ENCODE assay signal across 20 cellular contexts in genomic region chr9:112917027-112917986, GRCh38. TPM values are rescaled to one million over a fixed set of nuclear protein-coding genes. Genes with fewer than 3 reads are reported as not detected.
A peak's percentile ranks its signal among the peaks of the same experiment; 100 is the strongest.
DNase-seq lines count a peak whose midpoint lies in the region; ATAC-seq, FAIRE-seq and TF ChIP-seq lines count a peak whose summit lies in the region.
"Had no signal": no experiment of that assay in that cellular context is flagged by ENCODE, and none has a peak within 500 bp of the region (broad histone marks: within the 10 kb centered on the region; RNA-seq: fewer than 3 reads in every experiment).

No MANE protein-coding gene starts in this region.

- POLR2A ChIA-PET in HepG2 (lab: Yijun Ruan, JAX), result no interaction called here
- POLR2A ChIA-PET in CD8-positive, alpha-beta T cell (lab: Charles Lee), result no interaction called here

- ATAC-seq in HepG2 (no peak), right lobe of liver (no peak), body of pancreas (peak; percentile 65), left colon (peak; percentile 92)
- no peak for ATAC-seq in CD8-positive, alpha-beta T cell
- ATAC-seq: A549, Right ventricle myocardium inferior, SK-N-SH treated with all-trans-retinoic acid at 6 μM for 48 hours had no signal

- in situ Hi-C loops in HepG2 (cut with HindIII; ENCODE audit: extremely low pct_ligation_motif_present, low pct_unique_long_range_greater_than_20kb) (no loop called here), ACHN (cut with HindIII; ENCODE audit: low pct_ligation_motif_present, low pct_unique_long_range_greater_than_20kb, low sequenced_read_pairs) (no loop called here)

- no peak for TF ChIP-seq CTCF in HepG2 (CRISPR knock-in tag; IDR thresholded peaks at IDR 0.05)
- TF ChIP-seq CTCF in right lobe of liver (IDR thresholded peaks at IDR 0.05), result no peak
- TF ChIP-seq CTCF in body of pancreas (IDR thresholded peaks at IDR 0.05), result no peak
- no peak for TF ChIP-seq CTCF in CD8-positive, alpha-beta T cell (IDR thresholded peaks at IDR 0.05)

- H3K27me3 Mint-ChIP-seq in CD8-positive, alpha-beta T cell (ENCODE audit: low read depth), result peaks cover 4% of the 10 kb centered on the region

- no peak overlapping the region for H3K4me2 ChIP-seq in HepG2 (ENCODE audit: low read depth, low read length)
- H3K4me2 ChIP-seq: A549 had no signal

- BruUV-seq in HepG2 (replicated peaks; lab: Mats Ljungman, UMichigan), result no TSS peak

- H3K9ac ChIP-seq in HepG2 (ENCODE audit: insufficient read depth, low read depth, low read length), result no peak overlapping the region

- H3K4me3 Mint-ChIP-seq in CD8-positive, alpha-beta T cell, result no peak overlapping the region
- H3K4me3 Mint-ChIP-seq: HFFc6 had no signal

- CTCF ChIA-PET in HepG2 (lab: Yijun Ruan, JAX; ENCODE audit: low intra/inter-chr PET ratio, low total read pairs), result no interaction called here
- CTCF ChIA-PET in CD8-positive, alpha-beta T cell (lab: Charles Lee), result no interaction called here

- TF ChIP-seq EP300 in HepG2 (IDR thresholded peaks at IDR 0.05; ENCODE audit: low read depth in 2 of 2, low read length in 2 of 2) (no peak), HepG2 (CRISPR knock-in tag; IDR thresholded peaks at IDR 0.05; ENCODE audit: borderline replicate concordance) (no peak)

- no peak overlapping the region for H3K27ac ChIP-seq in HepG2 (ENCODE audit: extremely low read length, insufficient read depth, low read length)
- no peak overlapping the region for H3K27ac ChIP-seq in right lobe of liver
- no peak overlapping the region for H3K27ac ChIP-seq in body of pancreas
- H3K27ac ChIP-seq in CD8-positive, alpha-beta T cell (ENCODE audit: low read depth, low read length), result no peak overlapping the region
- H3K27ac ChIP-seq: A549 had no signal

- no peak overlapping the region for H3K4me3 ChIP-seq in HepG2 (replicated peaks in 1 of 3; ENCODE audit: insufficient read depth in 1 of 3, low read depth in 2 of 3, low read length in 3 of 3)
- H3K4me3 ChIP-seq in right lobe of liver, result no peak overlapping the region
- H3K4me3 ChIP-seq in body of pancreas, result no peak overlapping the region
- no peak overlapping the region for H3K4me3 ChIP-seq in CD8-positive, alpha-beta T cell (ENCODE audit: low read depth, low read length)
- H3K4me3 ChIP-seq: A549 had no signal

- no peaks in the 10 kb centered on the region for H3K36me3 ChIP-seq in HepG2 (replicated peaks in 1 of 2; ENCODE audit: control insufficient read depth in 1 of 2, insufficient read depth in 2 of 2, low read length in 2 of 2)
- no peaks in the 10 kb centered on the region for H3K36me3 ChIP-seq in right lobe of liver
- H3K36me3 ChIP-seq in body of pancreas (replicated peaks in 1 of 2; ENCODE audit: insufficient read depth in 1 of 2, low read depth in 2 of 2), result no peaks in the 10 kb centered on the region
- H3K36me3 ChIP-seq in CD8-positive, alpha-beta T cell (ENCODE audit: insufficient read depth, low read length), result no peaks in the 10 kb centered on the region

- TF ChIP-seq RAD21 in HepG2 (CRISPR knock-in tag; IDR thresholded peaks at IDR 0.05), result no peak

- TF ChIP-seq POLR2A in HepG2 (IDR thresholded peaks at IDR 0.05; ENCODE audit: insufficient read depth in 1 of 2, low read depth in 2 of 2, low read length in 2 of 2) (no peak), right lobe of liver (IDR thresholded peaks at IDR 0.05) (no peak), body of pancreas (IDR thresholded peaks at IDR 0.05) (no peak)

- no peaks in the 10 kb centered on the region for H3K79me2 ChIP-seq in HepG2 (ENCODE audit: insufficient read depth, low read length)

- no peak overlapping the region for H2AFZ ChIP-seq in HepG2 (ENCODE audit: low read length)

- no peak overlapping the region for H3K27ac Mint-ChIP-seq in CD8-positive, alpha-beta T cell
- H3K27ac Mint-ChIP-seq: HFFc6 had no signal

- H3K4me1 ChIP-seq in HepG2 (ENCODE audit: insufficient read depth, low read length), result no peaks in the 10 kb centered on the region
- H3K4me1 ChIP-seq in right lobe of liver, result no peaks in the 10 kb centered on the region
- peaks cover 6% of the 10 kb centered on the region for H3K4me1 ChIP-seq in body of pancreas
- no peaks in the 10 kb centered on the region for H3K4me1 ChIP-seq in CD8-positive, alpha-beta T cell (ENCODE audit: insufficient read depth, low read length)
- H3K4me1 ChIP-seq: A549 had no signal

- 5% methylated on average over 1 of the region's 1 CpG for WGBS in HepG2 (ENCODE audit: low lambda C conversion rate)
- 33% methylated on average over 1 of the region's 1 CpG for WGBS in right lobe of liver (ENCODE audit: insufficient coverage, low coverage, low lambda C conversion rate, missing lambda C conversion rate)
- 54 to 75% methylated on average over 1 of the region's 1 CpG for WGBS in body of pancreas, 2 donors

- H3K36me3 Mint-ChIP-seq in CD8-positive, alpha-beta T cell, result no peaks in the 10 kb centered on the region

- H3K27me3 ChIP-seq in HepG2 (ENCODE audit: control insufficient read depth in 1 of 2, insufficient read depth in 2 of 2, low read length in 2 of 2) (peaks cover 0 to 4% of the 10 kb centered on the region in 2 experiments; a peak in 1 of 5 replicates), right lobe of liver (no peaks in the 10 kb centered on the region), body of pancreas (no peaks in the 10 kb centered on the region)
- H3K27me3 ChIP-seq in CD8-positive, alpha-beta T cell (ENCODE audit: insufficient read depth, low read length), result no peaks in the 10 kb centered on the region

- no peaks in the 10 kb centered on the region for H3K9me3 Mint-ChIP-seq in CD8-positive, alpha-beta T cell
- H3K9me3 Mint-ChIP-seq: HFFc6 had no signal

- H3K9me3 ChIP-seq in HepG2 (ENCODE audit: low read length) (no peaks in the 10 kb centered on the region), right lobe of liver (no peaks in the 10 kb centered on the region), body of pancreas (no peaks in the 10 kb centered on the region)
- no peaks in the 10 kb centered on the region for H3K9me3 ChIP-seq in CD8-positive, alpha-beta T cell (ENCODE audit: low read length)

- DNase-seq in HepG2 (ENCODE audit: low spot score) (no peak), right lobe of liver (no peak), body of pancreas (no peak), left colon (no peak), ACHN (no peak), HTR-8/SVneo (ENCODE audit: insufficient read length, low spot score) (no peak), CD1c-positive myeloid dendritic cell (ENCODE audit: extremely low spot score) (no peak)
- DNase-seq in CD8-positive, alpha-beta T cell, result no peak
- DNase-seq: C1 segment of cervical spinal cord, DMS153, HFFc6, Karpas-422, NCI-H1105, NCI-H187 treated with DMSO at 0.1 percent for 48 hours, NCI-H446, OCI-M1 had no signal

- intact Hi-C loops in HepG2 (cut with micrococcal nuclease; ENCODE audit: unreplicated experiment) (no loop called here), right lobe of liver (cut with DNase I) (no loop called here), body of pancreas (cut with DNase I) (no loop called here), left colon (cut with DNase I, micrococcal nuclease) (no loop called here)
- intact Hi-C loops in CD8-positive, alpha-beta T cell (cut with DNase I, micrococcal nuclease), result no loop called here

- FAIRE-seq in HepG2 (lab: Jason Lieb, UNC) (no peak), HTR-8/SVneo (lab: Jason Lieb, UNC) (no peak)
- FAIRE-seq: A549 had no signal

- H3K4me1 Mint-ChIP-seq in CD8-positive, alpha-beta T cell (ENCODE audit: low read depth), result no peaks in the 10 kb centered on the region

- no peaks in the 10 kb centered on the region for H4K20me1 ChIP-seq in HepG2 (ENCODE audit: insufficient read depth, low read length)

TF ChIP-seq in HepG2, 621 proteins besides CTCF, POLR2A, EP300 and RAD21:
- peak; percentile 43; the same call in 1 of the 2 replicates for TF ChIP-seq RAD51 (IDR thresholded peaks at IDR 0.05; ENCODE audit: borderline replicate concordance)
- TF ChIP-seq ZNF770 (CRISPR knock-in tag; IDR thresholded peaks at IDR 0.05), result no peak

RNA-seq across cellular contexts. Expression of gene SLC46A2, which starts 26.6 kb away (rescaled TPM):
- total RNA-seq in HepG2 (2016; rRNA removed; fragmentation: Illumina TruSeq; extraction: Trizol) (not detected in 2 replicates), right lobe of liver (under 1 TPM in 3 of 6 experiments, not detected in 3; 0.18 to 0.50 (median 0.25) TPM), body of pancreas (under 1 TPM in 1 of 2 donors, not detected in 1; 0.78 TPM), left colon (not detected)
- total RNA-seq in HepG2 (2016; cell fraction: cytosol; rRNA removed; fragmentation: Illumina TruSeq; extraction: Trizol; ENCODE audit: low read depth), result not detected in 2 replicates
- total RNA-seq in HepG2 (2016; cell fraction: insoluble cytoplasmic fraction; rRNA removed; fragmentation: Illumina TruSeq; extraction: Trizol), result not detected in 2 replicates
- total RNA-seq in HepG2 (2016; cell fraction: membrane; rRNA removed; fragmentation: Illumina TruSeq; extraction: Trizol), result not detected in 2 replicates
- total RNA-seq in HepG2 (2016; cell fraction: nucleus; rRNA removed; fragmentation: Illumina TruSeq; extraction: Trizol), result not detected in 2 replicates
- not detected in 2 replicates for polyA plus RNA-seq in HepG2 (2011; rRNA removed)
- polyA plus RNA-seq in HepG2 (2011; cell fraction: cytosol; rRNA removed), result not detected in 2 replicates
- not detected in 2 replicates for polyA plus RNA-seq in HepG2 (2011; cell fraction: nucleus; rRNA removed)
- polyA plus RNA-seq in HepG2 (2012), result not detected in 2 replicates
- not detected in 2 replicates for polyA plus RNA-seq in HepG2 (2016; cell fraction: cytosol; fragmentation: Illumina TruSeq; extraction: Trizol; ENCODE audit: low read depth)
- not detected in 2 replicates for polyA plus RNA-seq in HepG2 (2016; cell fraction: insoluble cytoplasmic fraction; fragmentation: Illumina TruSeq; extraction: Trizol; ENCODE audit: low read depth)
- not detected in 2 replicates for polyA plus RNA-seq in HepG2 (2016; cell fraction: membrane; fragmentation: Illumina TruSeq; extraction: Trizol; ENCODE audit: low read depth)
- not detected in 2 replicates for polyA plus RNA-seq in HepG2 (2016; cell fraction: nucleus; fragmentation: Illumina TruSeq; extraction: Trizol; ENCODE audit: insufficient read depth, low read depth)
- polyA minus RNA-seq in HepG2 (2011; rRNA and poly(A)+ RNA removed; ENCODE audit: low replicate concordance), result not detected in 2 replicates
- not detected in 2 replicates for polyA minus RNA-seq in HepG2 (2011; cell fraction: cytosol; rRNA and poly(A)+ RNA removed)
- not detected in 2 replicates for polyA minus RNA-seq in HepG2 (2011; cell fraction: nucleus; rRNA and poly(A)+ RNA removed)
- total RNA-seq in CD8-positive, alpha-beta T cell, result not detected
- total RNA-seq: H4, HFFc6, Right ventricle myocardium inferior had no signal
- polyA plus RNA-seq: A549 had no signal

Comparison
In these comparisons a context has a peak if more than half of its experiments do, and no peak if none do; other contexts are left out.
1. ATAC-seq: peak in body of pancreas (single experiment) and left colon (single experiment); none in HepG2 (single experiment), right lobe of liver (0 of 4) and CD8-positive, alpha-beta T cell (single experiment).